25 cellular contexts compared by ENCODE assay signal in the genomic region with DNA sequence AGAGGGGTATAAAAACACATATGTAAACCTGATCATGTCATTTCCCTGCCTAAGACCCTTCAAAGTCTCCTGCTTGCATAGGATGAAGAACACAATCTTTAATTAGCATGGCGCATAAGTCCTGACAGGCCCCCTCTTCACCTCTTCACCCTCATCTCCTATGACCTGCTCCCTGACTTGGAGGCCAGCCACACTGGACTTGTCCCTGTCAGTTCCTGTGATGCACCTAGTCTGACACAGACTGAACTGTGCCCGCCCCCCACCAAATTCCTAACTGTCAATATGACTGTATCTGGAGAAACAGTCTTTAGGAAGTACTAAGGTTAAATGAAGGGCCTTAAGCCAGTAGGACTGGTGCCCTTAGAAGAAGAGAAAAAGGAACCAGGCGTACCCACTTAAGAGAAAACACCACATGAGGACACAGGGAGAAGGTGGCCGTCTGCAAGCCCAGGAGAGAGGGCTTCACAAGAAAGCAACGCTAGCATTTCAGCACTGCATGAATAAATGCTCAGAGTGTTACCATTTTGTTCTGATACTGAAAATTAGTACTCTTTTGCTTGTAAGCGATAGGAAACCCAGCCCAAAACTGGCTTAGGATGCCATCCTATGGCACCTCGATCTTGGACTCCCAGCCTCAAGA.
"Had no signal": no experiment of that assay in that cellular context is flagged by ENCODE, and none has a peak within 500 bp of the region (broad histone marks: within the 10 kb centered on the region; RNA-seq: fewer than 3 reads in every experiment).

No MANE protein-coding gene starts in this region.

- H3K4me3 Mint-ChIP-seq: mesothelial cell of epicardium, naive B cell had no signal

- FAIRE-seq: colon, endothelial cell of umbilical vein, islet of Langerhans, keratinocyte had no signal

- H3K9me3 ChIP-seq: esophagus squamous epithelium, gastrocnemius medialis, heart right ventricle, left lung, lower lobe of right lung, mucosa of descending colon had no signal

- DNase-seq: dermis blood vessel endothelial cell; dorsolateral prefrontal cortex; effector CD4-positive, alpha-beta T cell; effector memory CD4-positive, alpha-beta T cell; esophagus squamous epithelium; foreskin fibroblast; foreskin melanocyte; gastrocnemius medialis; glutamatergic neuron; head of caudate nucleus; heart right ventricle; hippocampal formation; left cardiac atrium; left lung; left ventricle myocardium superior; lower lobe of right lung; mesenchymal stem cell; mucosa of descending colon; naive B cell had no signal

- H3K27ac ChIP-seq: coronary artery, dorsolateral prefrontal cortex, esophagus squamous epithelium, gastrocnemius medialis, heart right ventricle, left lung, lower lobe of right lung had no signal

- H3K27ac Mint-ChIP-seq: mesothelial cell of epicardium had no signal

- H3K4me3 ChIP-seq: coronary artery, dorsolateral prefrontal cortex, esophagus squamous epithelium, gastrocnemius medialis, heart right ventricle, left lung, lower lobe of right lung, mucosa of descending colon had no signal

- ATAC-seq: gastrocnemius medialis, heart right ventricle, left cardiac atrium, left lung, left ventricle myocardium superior, lower lobe of right lung, mucosa of descending colon had no signal

- H3K4me1 Mint-ChIP-seq: mesothelial cell of epicardium, naive B cell had no signal

- H3K36me3 ChIP-seq: esophagus squamous epithelium, gastrocnemius medialis, heart right ventricle, left lung, lower lobe of right lung had no signal

- H3K9me3 Mint-ChIP-seq: mesothelial cell of epicardium had no signal

- H3K4me1 ChIP-seq: esophagus squamous epithelium, gastrocnemius medialis, heart right ventricle, left lung, lower lobe of right lung had no signal

- H3K36me3 Mint-ChIP-seq: mesothelial cell of epicardium, naive B cell had no signal
